ENCODE assay signal across 17 cellular contexts in the genomic region with DNA sequence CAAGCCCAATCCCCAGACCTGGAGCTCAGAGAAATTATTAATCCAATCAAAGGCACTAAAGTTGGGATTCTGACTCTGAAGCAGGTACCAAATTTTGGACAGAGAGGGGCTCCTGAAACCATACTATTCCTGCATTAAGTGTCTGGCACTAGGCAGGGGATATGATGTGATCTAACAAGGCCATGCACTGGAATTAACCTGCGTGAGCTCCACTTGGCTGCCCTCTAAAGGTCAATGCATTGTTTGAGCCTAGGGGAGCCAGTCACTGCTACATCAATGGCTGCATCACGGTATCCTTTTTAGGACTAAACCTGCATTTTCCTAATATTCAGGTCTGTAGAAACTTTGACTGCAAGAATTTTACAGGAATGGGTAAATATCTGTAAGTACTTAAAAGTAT. TPM values are rescaled to one million over a fixed set of nuclear protein-coding genes. Genes with fewer than 3 reads are reported as not detected.
DNase-seq lines count a peak whose midpoint lies in the region; ATAC-seq, FAIRE-seq and TF ChIP-seq lines count a peak whose summit lies in the region.
"Had no signal": no experiment of that assay in that cellular context is flagged by ENCODE, and none has a peak within 500 bp of the region (broad histone marks: within the 10 kb centered on the region; RNA-seq: fewer than 3 reads in every experiment).

No MANE protein-coding gene starts in this region.

- H3K27me3 ChIP-seq in HepG2 (ENCODE audit: control insufficient read depth in 1 of 2, insufficient read depth in 2 of 2, low read length in 2 of 2) (no peaks in the 10 kb centered on the region), right lobe of liver (no peaks in the 10 kb centered on the region)
- H3K27me3 ChIP-seq: upper lobe of left lung had no signal

- no peaks in the 10 kb centered on the region for H3K9me3 ChIP-seq in HepG2 (ENCODE audit: low read length)
- no peaks in the 10 kb centered on the region for H3K9me3 ChIP-seq in right lobe of liver
- H3K9me3 ChIP-seq: upper lobe of left lung had no signal

- CTCF ChIA-PET in HepG2 (lab: Yijun Ruan, JAX; ENCODE audit: low intra/inter-chr PET ratio, low total read pairs) = no interaction called here

- intact Hi-C loops in HepG2 (cut with micrococcal nuclease; ENCODE audit: unreplicated experiment) (no loop called here), right lobe of liver (cut with DNase I) (no loop called here)

- peak; percentile 82 for ATAC-seq in HepG2
- no peak for ATAC-seq in right lobe of liver

- no peak overlapping the region for H2AFZ ChIP-seq in HepG2 (ENCODE audit: low read length)

- TF ChIP-seq POLR2A in HepG2 (IDR thresholded peaks at IDR 0.05; ENCODE audit: insufficient read depth in 1 of 2, low read depth in 2 of 2, low read length in 2 of 2) = no peak
- no peak for TF ChIP-seq POLR2A in right lobe of liver (IDR thresholded peaks at IDR 0.05)

- TF ChIP-seq RAD21 in HepG2 (CRISPR knock-in tag; IDR thresholded peaks at IDR 0.05) = no peak

- no peaks in the 10 kb centered on the region for H4K20me1 ChIP-seq in HepG2 (ENCODE audit: insufficient read depth, low read length)

- FAIRE-seq in HepG2 (lab: Jason Lieb, UNC) = peak; percentile 18
- FAIRE-seq in urothelium cell line (lab: Jason Lieb, UNC) = no peak

- no TSS peak for BruUV-seq in HepG2 (replicated peaks; lab: Mats Ljungman, UMichigan)

- H3K79me2 ChIP-seq in HepG2 (ENCODE audit: insufficient read depth, low read length) = no peaks in the 10 kb centered on the region

- no peak for DNase-seq in HepG2 (ENCODE audit: low spot score)
- no peak for DNase-seq in right lobe of liver
- peak; percentile 11 for DNase-seq in RPMI7951 (ENCODE audit: low read depth)
- peak; percentile 3 to 32 for DNase-seq in dermis microvascular lymphatic vessel endothelial cell (ENCODE audit: low read depth in 2 of 2)
- peak; percentile 24 for DNase-seq in urothelium cell line (ENCODE audit: low spot score)
- DNase-seq in germinal center (ENCODE audit: low spot score) = no peak
- no peak for DNase-seq in middle frontal gyrus (ENCODE audit: extremely low spot score, low spot score)
- DNase-seq in NCI-H524 treated with DMSO at 0.1 percent for 48 hours (lab: John Stamatoyannopoulos, UW) = no peak
- DNase-seq: activated gamma-delta T cell treated with Interleukin-2 at 50 U/mL for 16 hours; effector CD4-positive, alpha-beta T cell; foreskin fibroblast; Karpas-422; kidney glomerular epithelial cell; stimulated activated CD4-positive, alpha-beta T cell treated with anti-CD3 and anti-CD28 coated beads, Interleukin-4, amount 100 ng/mL, for 1 hour; upper lobe of left lung had no signal

- H3K4me2 ChIP-seq in HepG2 (ENCODE audit: low read depth, low read length) = no peak overlapping the region

- H3K4me3 ChIP-seq in HepG2 (replicated peaks in 1 of 3; ENCODE audit: insufficient read depth in 1 of 3, low read depth in 2 of 3, low read length in 3 of 3) (no peak overlapping the region), right lobe of liver (no peak overlapping the region)
- H3K4me3 ChIP-seq: upper lobe of left lung had no signal

- no peak overlapping the region for H3K9ac ChIP-seq in HepG2 (ENCODE audit: insufficient read depth, low read depth, low read length)

- H3K4me1 ChIP-seq in HepG2 (ENCODE audit: insufficient read depth, low read length) = no peaks in the 10 kb centered on the region
- no peaks in the 10 kb centered on the region for H3K4me1 ChIP-seq in right lobe of liver
- H3K4me1 ChIP-seq: upper lobe of left lung had no signal

- 0% methylated on average over 2 of the region's 2 CpGs for WGBS in HepG2 (ENCODE audit: low lambda C conversion rate)
- 38% methylated on average over 2 of the region's 2 CpGs for WGBS in right lobe of liver (ENCODE audit: insufficient coverage, low coverage, low lambda C conversion rate, missing lambda C conversion rate)

- in situ Hi-C loops in HepG2 (cut with HindIII; ENCODE audit: extremely low pct_ligation_motif_present, low pct_unique_long_range_greater_than_20kb) = no loop called here

- H3K36me3 ChIP-seq in HepG2 (replicated peaks in 1 of 2; ENCODE audit: control insufficient read depth in 1 of 2, insufficient read depth in 2 of 2, low read length in 2 of 2) (no peaks in the 10 kb centered on the region), right lobe of liver (no peaks in the 10 kb centered on the region)
- H3K36me3 ChIP-seq: upper lobe of left lung had no signal

- no peak for TF ChIP-seq EP300 in HepG2 (IDR thresholded peaks at IDR 0.05; ENCODE audit: low read depth in 2 of 2, low read length in 2 of 2)
- TF ChIP-seq EP300 in HepG2 (CRISPR knock-in tag; IDR thresholded peaks at IDR 0.05; ENCODE audit: borderline replicate concordance) = no peak

- peak; percentile 34; the same call in 1 of the 2 replicates for TF ChIP-seq CTCF in HepG2 (CRISPR knock-in tag; IDR thresholded peaks at IDR 0.05)
- TF ChIP-seq CTCF in right lobe of liver (IDR thresholded peaks at IDR 0.05) = no peak

- POLR2A ChIA-PET in HepG2 (lab: Yijun Ruan, JAX) = no interaction called here

- H3K27ac ChIP-seq in HepG2 (ENCODE audit: extremely low read length, insufficient read depth, low read length) = no peak overlapping the region
- no peak overlapping the region for H3K27ac ChIP-seq in right lobe of liver
- H3K27ac ChIP-seq: upper lobe of left lung had no signal

TF ChIP-seq in HepG2, 621 proteins besides CTCF, POLR2A, EP300 and RAD21:
- peak; percentile 26; the same call in 1 of the 2 replicates for TF ChIP-seq STAG1 (CRISPR knock-in tag; IDR thresholded peaks at IDR 0.05)
- TF ChIP-seq SMARCC2 (IDR thresholded peaks at IDR 0.05) = no peak
- TF ChIP-seq SCMH1 (CRISPR knock-in tag; IDR thresholded peaks at IDR 0.05; ENCODE audit: borderline replicate concordance) = no peak
- no peak for TF ChIP-seq ZKSCAN5 (CRISPR knock-in tag; IDR thresholded peaks at IDR 0.05)
- TF ChIP-seq HMGA1 (CRISPR knock-in tag; conservative IDR thresholded peaks at IDR 0.05) = no peak

RNA-seq across cellular contexts. Expression of a gene that starts 42.1 kb away (rescaled TPM):
- total RNA-seq in HepG2 (2016; rRNA removed; fragmentation: Illumina TruSeq; extraction: Trizol) = not detected in 2 replicates
- not detected in 2 replicates for total RNA-seq in HepG2 (2016; cell fraction: cytosol; rRNA removed; fragmentation: Illumina TruSeq; extraction: Trizol; ENCODE audit: low read depth)
- not detected in 2 replicates for total RNA-seq in HepG2 (2016; cell fraction: insoluble cytoplasmic fraction; rRNA removed; fragmentation: Illumina TruSeq; extraction: Trizol)
- not detected in 2 replicates for total RNA-seq in HepG2 (2016; cell fraction: membrane; rRNA removed; fragmentation: Illumina TruSeq; extraction: Trizol)
- not detected in 2 replicates for total RNA-seq in HepG2 (2016; cell fraction: nucleus; rRNA removed; fragmentation: Illumina TruSeq; extraction: Trizol)
- polyA plus RNA-seq in HepG2 (2011; rRNA removed) = not detected in 2 replicates
- polyA plus RNA-seq in HepG2 (2011; cell fraction: cytosol; rRNA removed) = not detected in 2 replicates
- polyA plus RNA-seq in HepG2 (2011; cell fraction: nucleus; rRNA removed) = not detected in 2 replicates
- not detected in 2 replicates for polyA plus RNA-seq in HepG2 (2012)
- not detected in 2 replicates for polyA plus RNA-seq in HepG2 (2016; cell fraction: cytosol; fragmentation: Illumina TruSeq; extraction: Trizol; ENCODE audit: low read depth)
- not detected in 2 replicates for polyA plus RNA-seq in HepG2 (2016; cell fraction: insoluble cytoplasmic fraction; fragmentation: Illumina TruSeq; extraction: Trizol; ENCODE audit: low read depth)
- not detected in 2 replicates for polyA plus RNA-seq in HepG2 (2016; cell fraction: membrane; fragmentation: Illumina TruSeq; extraction: Trizol; ENCODE audit: low read depth)
- not detected in 2 replicates for polyA plus RNA-seq in HepG2 (2016; cell fraction: nucleus; fragmentation: Illumina TruSeq; extraction: Trizol; ENCODE audit: insufficient read depth, low read depth)
- polyA minus RNA-seq in HepG2 (2011; rRNA and poly(A)+ RNA removed; ENCODE audit: low replicate concordance) = not detected in 2 replicates
- not detected in 2 replicates for polyA minus RNA-seq in HepG2 (2011; cell fraction: cytosol; rRNA and poly(A)+ RNA removed)
- not detected in 2 replicates for polyA minus RNA-seq in HepG2 (2011; cell fraction: nucleus; rRNA and poly(A)+ RNA removed)
- total RNA-seq in right lobe of liver = 1 to 10 TPM in 4 of 6 experiments, under 1 TPM in 2; 0.39 to 2.2 (median 1.4) TPM
- not detected in 2 replicates for total RNA-seq in RPMI7951 (2014; rRNA removed; shearing (Covaris generic))
- 0.13 and 0.25 TPM in 2 replicates for total RNA-seq in dermis microvascular lymphatic vessel endothelial cell
- total RNA-seq: myocyte had no signal
- polyA plus RNA-seq: AG04450 had no signal

Comparison
In these comparisons a context has a peak if more than half of its experiments do, and no peak if none do; other contexts are left out.
1. DNase-seq: peak in RPMI7951 (single experiment), dermis microvascular lymphatic vessel endothelial cell (2 of 2) and urothelium cell line (single experiment); none in HepG2 (single experiment), right lobe of liver (0 of 3), germinal center (single experiment), middle frontal gyrus (single experiment) and NCI-H524 treated with DMSO at 0.1 percent for 48 hours (single experiment).